ENCODE assay signal across 27 cellular contexts in the genomic region with DNA sequence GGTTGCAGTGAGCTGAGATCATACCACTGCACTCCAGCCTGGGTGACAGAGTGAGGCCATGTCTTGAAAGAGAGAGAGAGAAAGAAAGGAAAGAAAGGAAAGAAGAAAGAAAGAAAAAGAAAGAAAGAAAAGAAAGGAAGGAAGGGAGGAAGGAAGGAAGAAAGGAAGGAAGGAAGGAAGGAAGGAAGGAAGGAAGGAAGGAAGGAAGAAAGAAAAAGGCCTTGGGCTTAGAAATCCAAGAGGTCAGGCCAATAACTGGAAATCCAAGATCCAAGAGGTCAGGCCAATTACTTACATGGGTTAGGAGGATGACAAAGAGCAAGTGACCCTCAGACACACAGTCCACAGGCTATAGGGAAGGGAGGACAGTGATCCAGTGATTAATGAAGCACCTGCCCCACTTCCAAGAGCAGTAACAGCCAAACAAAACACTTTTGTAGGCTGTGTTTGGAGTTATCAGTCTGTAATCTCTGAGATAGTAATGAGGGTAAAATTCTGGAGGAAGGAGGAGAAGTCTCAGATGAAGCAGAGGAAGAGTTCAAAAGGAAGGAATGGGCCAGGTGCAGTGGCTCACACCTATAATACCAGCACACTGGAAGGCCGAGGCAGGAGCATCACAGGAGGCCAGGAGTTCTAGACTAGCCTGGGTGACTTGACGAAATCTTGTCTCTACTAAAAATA.
"Had no signal": no experiment of that assay in that cellular context is flagged by ENCODE, and none has a peak within 500 bp of the region (broad histone marks: within the 10 kb centered on the region; RNA-seq: fewer than 3 reads in every experiment).

No MANE protein-coding gene starts in this region.

- FAIRE-seq: endothelial cell of umbilical vein had no signal

- H3K9ac ChIP-seq: neural progenitor cell had no signal

- DNase-seq: cerebellar nuclear complex; effector CD4-positive, alpha-beta T cell; endodermal cell; foreskin melanocyte; head of caudate nucleus; hippocampal formation; kidney glomerular epithelial cell; left lung; lower lobe of right lung; midbrain; nucleus accumbens; ovary; right cardiac atrium; stimulated activated CD4-positive, alpha-beta T cell treated with anti-CD3 and anti-CD28 coated beads, Interleukin-4, amount 100 ng/mL, for 1 hour; stimulated activated CD8-positive, alpha-beta memory T cell treated with anti-CD3 and anti-CD28 coated beads, Interleukin-4, amount 100 ng/mL, for 48 hours; stomach; substantia nigra; upper lobe of left lung; uterus had no signal

- H3K27me3 ChIP-seq: colonic mucosa, left lung, neural progenitor cell, ovary, stomach, upper lobe of left lung, uterus had no signal

- H3K4me2 ChIP-seq: neural progenitor cell had no signal

- H3K4me1 ChIP-seq: colonic mucosa, lower lobe of right lung, upper lobe of left lung, uterus had no signal

- H3K4me3 ChIP-seq: colonic mucosa, left lung, lower lobe of right lung, neural progenitor cell, ovary, stomach, thoracic aorta, upper lobe of left lung, uterus had no signal

- H3K4me3 Mint-ChIP-seq: endodermal cell; memory B cell; natural killer cell treated with Interleukin-12 subunit alpha and Interleukin-12 subunit beta and Interleukin-15 and Interleukin-18, amount 100 ng/mL, for 72 hours; neural progenitor cell; stimulated activated memory B cell treated with anti-CD40 and anti-IgM and Interleukin-4, amounts not matched to agents 10 μg/mL and 1 μg/mL and 100 μg/mL, for 72 hours had no signal

- H3K27ac ChIP-seq: colonic mucosa, left lung, lower lobe of right lung, neural progenitor cell, ovary, thoracic aorta, upper lobe of left lung, uterus had no signal

- H3K36me3 Mint-ChIP-seq: memory B cell; natural killer cell treated with Interleukin-12 subunit alpha and Interleukin-12 subunit beta and Interleukin-15 and Interleukin-18, amount 100 ng/mL, for 72 hours; neural progenitor cell; stimulated activated memory B cell treated with anti-CD40 and anti-IgM and Interleukin-4, amounts not matched to agents 10 μg/mL and 1 μg/mL and 100 μg/mL, for 72 hours had no signal

- H3K9me3 Mint-ChIP-seq: natural killer cell treated with Interleukin-12 subunit alpha and Interleukin-12 subunit beta and Interleukin-15 and Interleukin-18, amount 100 ng/mL, for 72 hours; neural progenitor cell had no signal

- H2AFZ ChIP-seq: neural progenitor cell had no signal

- ATAC-seq: left lung; lower lobe of right lung; natural killer cell treated with Interleukin-12 subunit alpha and Interleukin-12 subunit beta and Interleukin-15 and Interleukin-18, amount 100 ng/mL, for 72 hours; right cardiac atrium; stimulated activated memory B cell treated with anti-CD40 and anti-IgM and Interleukin-4, amounts not matched to agents 10 μg/mL and 1 μg/mL and 100 μg/mL, for 72 hours had no signal

- H3K4me1 Mint-ChIP-seq: endodermal cell; stimulated activated memory B cell treated with anti-CD40 and anti-IgM and Interleukin-4, amounts not matched to agents 10 μg/mL and 1 μg/mL and 100 μg/mL, for 72 hours had no signal

- H3K9me3 ChIP-seq: colonic mucosa, left lung, lower lobe of right lung, ovary, stomach, thoracic aorta, upper lobe of left lung, uterus had no signal

- H3K36me3 ChIP-seq: colonic mucosa, left lung, lower lobe of right lung, neural progenitor cell, ovary, stomach, thoracic aorta, upper lobe of left lung, uterus had no signal

- H3K27ac Mint-ChIP-seq: endodermal cell; memory B cell; natural killer cell treated with Interleukin-12 subunit alpha and Interleukin-12 subunit beta and Interleukin-15 and Interleukin-18, amount 100 ng/mL, for 72 hours; neural progenitor cell; progenitor cell of endocrine pancreas; stimulated activated memory B cell treated with anti-CD40 and anti-IgM and Interleukin-4, amounts not matched to agents 10 μg/mL and 1 μg/mL and 100 μg/mL, for 72 hours had no signal
